In the genomic region with DNA sequence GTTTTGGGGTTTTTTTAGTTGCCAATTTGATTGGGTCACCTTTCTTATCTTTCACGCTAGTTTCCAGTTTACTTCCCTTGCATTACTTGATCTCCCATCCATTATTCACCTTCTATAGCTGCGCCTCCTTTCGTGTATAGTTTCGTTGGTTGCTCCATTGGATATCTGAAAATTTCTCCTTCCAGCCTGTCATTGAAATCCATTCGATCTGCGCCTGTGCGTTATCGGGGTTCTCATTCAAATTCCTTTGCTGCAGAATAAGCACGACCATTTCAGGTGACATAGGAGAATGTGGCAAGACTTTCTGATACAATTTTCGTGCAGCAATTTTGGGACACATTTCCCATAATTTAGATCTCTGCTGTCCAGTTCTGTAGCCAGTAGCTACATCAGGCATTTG, we compare ENCODE assay signal across 8 cellular contexts. TPM values are rescaled to one million over a fixed set of nuclear protein-coding genes. Genes with fewer than 3 reads are reported as not detected.
A peak's percentile ranks its signal among the peaks of the same experiment; 100 is the strongest.
DNase-seq lines count a peak whose midpoint lies in the region; ATAC-seq and TF ChIP-seq lines count a peak whose summit lies in the region.

No MANE protein-coding gene starts in this region.

- H3K9me2 ChIP-seq in SU-DHL-6 (replicated peaks; ENCODE audit: insufficient read depth, low read length), result no peaks in the 10 kb centered on the region

- TF ChIP-seq CTCF in SU-DHL-6 (IDR thresholded peaks at IDR 0.05; ENCODE audit: insufficient read depth, low read length, poor library complexity, severe bottlenecking) (no peak), foreskin keratinocyte (conservative IDR thresholded peaks at IDR 0.05) (no peak)

- H3K27ac ChIP-seq in SU-DHL-6 (ENCODE audit: low read depth, low read length) (peak overlapping the region; percentile 62), foreskin keratinocyte (peak overlapping the region; percentile 64)

- H3K9ac ChIP-seq in SU-DHL-6 (ENCODE audit: low read length) (peak overlapping the region; percentile 88), skeletal muscle satellite cell (ENCODE audit: low read depth, low read length) (peak overlapping the region; percentile 95)

- H3K9me3 ChIP-seq in SU-DHL-6 (ENCODE audit: insufficient read depth, low read length), result no peaks in the 10 kb centered on the region
- H3K9me3 ChIP-seq in skeletal muscle satellite cell (replicated peaks; ENCODE audit: low read length), result no peaks in the 10 kb centered on the region

- peak; percentile 20 for DNase-seq in NCI-H510A treated with DMSO at 0.1 percent for 48 hours (lab: John Stamatoyannopoulos, UW)
- DNase-seq in NCI-H510A (lab: John Stamatoyannopoulos, UW), result no peak
- DNase-seq in foreskin keratinocyte, result no peak
- DNase-seq in NCI-H187 (lab: John Stamatoyannopoulos, UW), result no peak
- no peak for DNase-seq in NCI-H524 treated with DMSO at 0.1 percent for 48 hours (lab: John Stamatoyannopoulos, UW)
- no peak for DNase-seq in NCI-H2107 (lab: John Stamatoyannopoulos, UW)

- H3K4me3 ChIP-seq in SU-DHL-6 (ENCODE audit: insufficient read depth, low read length, poor library complexity, severe bottlenecking) (peak overlapping the region; percentile 79), skeletal muscle satellite cell (ENCODE audit: low read length) (peak overlapping the region; percentile 83)

- H3K4me2 ChIP-seq in SU-DHL-6 (ENCODE audit: low read depth, low read length, poor library complexity, severe bottlenecking), result peak overlapping the region; percentile 99
- H3K4me2 ChIP-seq in skeletal muscle satellite cell (ENCODE audit: low read length), result peak overlapping the region; percentile 97

- H4K20me1 ChIP-seq in SU-DHL-6 (ENCODE audit: low read depth, low read length), result no peaks in the 10 kb centered on the region

- H3K4me1 ChIP-seq in foreskin keratinocyte (peaks cover 4% of the 10 kb centered on the region), skeletal muscle satellite cell (ENCODE audit: control insufficient read depth, insufficient read depth, low read length) (peaks cover 15% of the 10 kb centered on the region)

- H3K36me3 ChIP-seq in SU-DHL-6 (ENCODE audit: low read length), result peaks cover 5% of the 10 kb centered on the region; the same call in 1 of the 2 replicates
- peaks cover 14% of the 10 kb centered on the region for H3K36me3 ChIP-seq in skeletal muscle satellite cell (ENCODE audit: insufficient read depth, low read length)

- ATAC-seq in foreskin keratinocyte, result no peak

- H3K79me2 ChIP-seq in SU-DHL-6 (ENCODE audit: insufficient read depth, low read length), result peaks cover 50% of the 10 kb centered on the region

- peak overlapping the region; percentile 79 for H2AFZ ChIP-seq in SU-DHL-6 (ENCODE audit: low read depth, low read length, severe bottlenecking)

- no peaks in the 10 kb centered on the region for H3F3A ChIP-seq in SU-DHL-6 (ENCODE audit: insufficient read depth)

- H3K27me3 ChIP-seq in SU-DHL-6 (ENCODE audit: low read length) (no peaks in the 10 kb centered on the region), foreskin keratinocyte (no peaks in the 10 kb centered on the region), skeletal muscle satellite cell (ENCODE audit: control insufficient read depth, insufficient read depth, low read length) (no peaks in the 10 kb centered on the region)

RNA-seq across cellular contexts. Expression of a gene that starts 0.8 kb away (rescaled TPM):
- 22.2 and 23.2 TPM in 2 replicates for total RNA-seq in foreskin keratinocyte
- 9.8 and 9.9 TPM in 2 replicates for polyA plus RNA-seq in foreskin keratinocyte
- total RNA-seq in skeletal muscle satellite cell (2012; rRNA removed), result 32.1 and 33.5 TPM in 2 replicates

RNA-seq across cellular contexts. Expression of a gene that starts 0.9 kb away (rescaled TPM):
- 23.7 and 25.5 TPM in 2 replicates for total RNA-seq in foreskin keratinocyte
- polyA plus RNA-seq in foreskin keratinocyte, result 14.4 and 18.3 TPM in 2 replicates
- total RNA-seq in skeletal muscle satellite cell (2012; rRNA removed), result 24.8 and 26.9 TPM in 2 replicates
